In the genomic region with DNA sequence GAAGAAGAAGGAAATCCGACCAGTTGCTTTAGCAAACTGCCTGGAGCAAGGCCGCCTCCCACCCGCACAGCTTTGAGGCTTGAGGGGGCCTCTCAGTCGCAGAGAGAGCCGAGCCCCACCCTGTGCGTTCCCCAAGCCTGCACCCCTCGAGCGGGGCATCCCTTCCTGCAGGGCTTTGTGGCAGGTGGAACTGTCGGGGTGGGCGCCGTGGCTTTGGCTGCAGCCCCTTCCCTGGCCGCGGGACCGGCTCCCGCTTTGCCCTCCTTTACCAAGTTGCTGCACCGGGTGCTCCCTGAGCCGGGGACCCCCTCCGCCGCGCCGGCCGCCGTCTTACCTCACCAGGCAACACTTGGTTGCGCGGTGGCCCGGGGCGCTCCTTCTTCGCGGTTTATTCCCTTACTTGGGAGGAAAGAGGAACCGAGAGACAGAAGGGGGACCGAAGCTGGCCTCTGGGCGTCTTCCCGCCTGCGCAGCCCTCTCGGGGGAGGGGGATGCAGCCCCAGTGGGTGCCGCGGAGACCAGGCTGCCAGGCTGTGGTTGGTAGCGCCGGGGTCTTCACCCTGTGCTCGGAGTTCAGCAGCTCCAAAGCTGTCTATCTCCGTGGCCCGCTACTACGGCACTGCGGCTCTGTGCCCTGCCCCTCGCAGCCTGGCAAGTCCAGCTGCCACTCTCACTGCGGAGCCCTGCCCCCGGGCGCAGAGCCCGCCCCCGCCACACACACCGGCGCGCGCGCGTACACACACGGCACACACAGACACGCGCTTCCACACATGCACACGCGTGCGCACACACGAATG, we compare ENCODE assay signal across 1 cellular context.
TF ChIP-seq lines count a peak whose summit lies in the region.

A gene (minus strand): TSS at position 623 of the 797 bp plus-strand sequence. CDS start 41,775 bp downstream, outside the sequence.

TF ChIP-seq in HepG2, 621 proteins besides CTCF, POLR2A, EP300 and RAD21 (continued from another document):
- TF ChIP-seq, protein P1, sequence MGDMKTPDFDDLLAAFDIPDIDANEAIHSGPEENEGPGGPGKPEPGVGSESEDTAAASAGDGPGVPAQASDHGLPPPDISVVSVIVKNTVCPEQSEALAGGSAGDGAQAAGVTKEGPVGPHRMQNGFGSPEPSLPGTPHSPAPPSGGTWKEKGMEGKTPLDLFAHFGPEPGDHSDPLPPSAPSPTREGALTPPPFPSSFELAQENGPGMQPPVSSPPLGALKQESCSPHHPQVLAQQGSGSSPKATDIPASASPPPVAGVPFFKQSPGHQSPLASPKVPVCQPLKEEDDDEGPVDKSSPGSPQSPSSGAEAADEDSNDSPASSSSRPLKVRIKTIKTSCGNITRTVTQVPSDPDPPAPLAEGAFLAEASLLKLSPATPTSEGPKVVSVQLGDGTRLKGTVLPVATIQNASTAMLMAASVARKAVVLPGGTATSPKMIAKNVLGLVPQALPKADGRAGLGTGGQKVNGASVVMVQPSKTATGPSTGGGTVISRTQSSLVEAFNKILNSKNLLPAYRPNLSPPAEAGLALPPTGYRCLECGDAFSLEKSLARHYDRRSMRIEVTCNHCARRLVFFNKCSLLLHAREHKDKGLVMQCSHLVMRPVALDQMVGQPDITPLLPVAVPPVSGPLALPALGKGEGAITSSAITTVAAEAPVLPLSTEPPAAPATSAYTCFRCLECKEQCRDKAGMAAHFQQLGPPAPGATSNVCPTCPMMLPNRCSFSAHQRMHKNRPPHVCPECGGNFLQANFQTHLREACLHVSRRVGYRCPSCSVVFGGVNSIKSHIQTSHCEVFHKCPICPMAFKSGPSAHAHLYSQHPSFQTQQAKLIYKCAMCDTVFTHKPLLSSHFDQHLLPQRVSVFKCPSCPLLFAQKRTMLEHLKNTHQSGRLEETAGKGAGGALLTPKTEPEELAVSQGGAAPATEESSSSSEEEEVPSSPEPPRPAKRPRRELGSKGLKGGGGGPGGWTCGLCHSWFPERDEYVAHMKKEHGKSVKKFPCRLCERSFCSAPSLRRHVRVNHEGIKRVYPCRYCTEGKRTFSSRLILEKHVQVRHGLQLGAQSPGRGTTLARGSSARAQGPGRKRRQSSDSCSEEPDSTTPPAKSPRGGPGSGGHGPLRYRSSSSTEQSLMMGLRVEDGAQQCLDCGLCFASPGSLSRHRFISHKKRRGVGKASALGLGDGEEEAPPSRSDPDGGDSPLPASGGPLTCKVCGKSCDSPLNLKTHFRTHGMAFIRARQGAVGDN (CRISPR knock-in tag; IDR thresholded peaks at IDR 0.05): peak; percentile 59
- TF ChIP-seq, protein P2, sequence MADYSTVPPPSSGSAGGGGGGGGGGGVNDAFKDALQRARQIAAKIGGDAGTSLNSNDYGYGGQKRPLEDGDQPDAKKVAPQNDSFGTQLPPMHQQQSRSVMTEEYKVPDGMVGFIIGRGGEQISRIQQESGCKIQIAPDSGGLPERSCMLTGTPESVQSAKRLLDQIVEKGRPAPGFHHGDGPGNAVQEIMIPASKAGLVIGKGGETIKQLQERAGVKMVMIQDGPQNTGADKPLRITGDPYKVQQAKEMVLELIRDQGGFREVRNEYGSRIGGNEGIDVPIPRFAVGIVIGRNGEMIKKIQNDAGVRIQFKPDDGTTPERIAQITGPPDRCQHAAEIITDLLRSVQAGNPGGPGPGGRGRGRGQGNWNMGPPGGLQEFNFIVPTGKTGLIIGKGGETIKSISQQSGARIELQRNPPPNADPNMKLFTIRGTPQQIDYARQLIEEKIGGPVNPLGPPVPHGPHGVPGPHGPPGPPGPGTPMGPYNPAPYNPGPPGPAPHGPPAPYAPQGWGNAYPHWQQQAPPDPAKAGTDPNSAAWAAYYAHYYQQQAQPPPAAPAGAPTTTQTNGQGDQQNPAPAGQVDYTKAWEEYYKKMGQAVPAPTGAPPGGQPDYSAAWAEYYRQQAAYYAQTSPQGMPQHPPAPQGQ (CRISPR knock-in tag; IDR thresholded peaks at IDR 0.05; ENCODE audit: borderline replicate concordance): no peak
- TF ChIP-seq, protein P3, sequence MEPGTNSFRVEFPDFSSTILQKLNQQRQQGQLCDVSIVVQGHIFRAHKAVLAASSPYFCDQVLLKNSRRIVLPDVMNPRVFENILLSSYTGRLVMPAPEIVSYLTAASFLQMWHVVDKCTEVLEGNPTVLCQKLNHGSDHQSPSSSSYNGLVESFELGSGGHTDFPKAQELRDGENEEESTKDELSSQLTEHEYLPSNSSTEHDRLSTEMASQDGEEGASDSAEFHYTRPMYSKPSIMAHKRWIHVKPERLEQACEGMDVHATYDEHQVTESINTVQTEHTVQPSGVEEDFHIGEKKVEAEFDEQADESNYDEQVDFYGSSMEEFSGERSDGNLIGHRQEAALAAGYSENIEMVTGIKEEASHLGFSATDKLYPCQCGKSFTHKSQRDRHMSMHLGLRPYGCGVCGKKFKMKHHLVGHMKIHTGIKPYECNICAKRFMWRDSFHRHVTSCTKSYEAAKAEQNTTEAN (CRISPR knock-in tag; conservative IDR thresholded peaks at IDR 0.05): peak; percentile 48; the same call in 1 of the 2 replicates
- TF ChIP-seq, protein P4, sequence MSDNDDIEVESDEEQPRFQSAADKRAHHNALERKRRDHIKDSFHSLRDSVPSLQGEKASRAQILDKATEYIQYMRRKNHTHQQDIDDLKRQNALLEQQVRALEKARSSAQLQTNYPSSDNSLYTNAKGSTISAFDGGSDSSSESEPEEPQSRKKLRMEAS (IDR thresholded peaks at IDR 0.05): 0 out of 2 replicates have a peak, but pooled peaks have one; percentile 36
- TF ChIP-seq, protein P5, sequence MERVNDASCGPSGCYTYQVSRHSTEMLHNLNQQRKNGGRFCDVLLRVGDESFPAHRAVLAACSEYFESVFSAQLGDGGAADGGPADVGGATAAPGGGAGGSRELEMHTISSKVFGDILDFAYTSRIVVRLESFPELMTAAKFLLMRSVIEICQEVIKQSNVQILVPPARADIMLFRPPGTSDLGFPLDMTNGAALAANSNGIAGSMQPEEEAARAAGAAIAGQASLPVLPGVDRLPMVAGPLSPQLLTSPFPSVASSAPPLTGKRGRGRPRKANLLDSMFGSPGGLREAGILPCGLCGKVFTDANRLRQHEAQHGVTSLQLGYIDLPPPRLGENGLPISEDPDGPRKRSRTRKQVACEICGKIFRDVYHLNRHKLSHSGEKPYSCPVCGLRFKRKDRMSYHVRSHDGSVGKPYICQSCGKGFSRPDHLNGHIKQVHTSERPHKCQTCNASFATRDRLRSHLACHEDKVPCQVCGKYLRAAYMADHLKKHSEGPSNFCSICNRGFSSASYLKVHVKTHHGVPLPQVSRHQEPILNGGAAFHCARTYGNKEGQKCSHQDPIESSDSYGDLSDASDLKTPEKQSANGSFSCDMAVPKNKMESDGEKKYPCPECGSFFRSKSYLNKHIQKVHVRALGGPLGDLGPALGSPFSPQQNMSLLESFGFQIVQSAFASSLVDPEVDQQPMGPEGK (CRISPR knock-in tag; IDR thresholded peaks at IDR 0.05): 0 out of 2 replicates have a peak, but pooled peaks have one; percentile 22
- TF ChIP-seq, protein P6, sequence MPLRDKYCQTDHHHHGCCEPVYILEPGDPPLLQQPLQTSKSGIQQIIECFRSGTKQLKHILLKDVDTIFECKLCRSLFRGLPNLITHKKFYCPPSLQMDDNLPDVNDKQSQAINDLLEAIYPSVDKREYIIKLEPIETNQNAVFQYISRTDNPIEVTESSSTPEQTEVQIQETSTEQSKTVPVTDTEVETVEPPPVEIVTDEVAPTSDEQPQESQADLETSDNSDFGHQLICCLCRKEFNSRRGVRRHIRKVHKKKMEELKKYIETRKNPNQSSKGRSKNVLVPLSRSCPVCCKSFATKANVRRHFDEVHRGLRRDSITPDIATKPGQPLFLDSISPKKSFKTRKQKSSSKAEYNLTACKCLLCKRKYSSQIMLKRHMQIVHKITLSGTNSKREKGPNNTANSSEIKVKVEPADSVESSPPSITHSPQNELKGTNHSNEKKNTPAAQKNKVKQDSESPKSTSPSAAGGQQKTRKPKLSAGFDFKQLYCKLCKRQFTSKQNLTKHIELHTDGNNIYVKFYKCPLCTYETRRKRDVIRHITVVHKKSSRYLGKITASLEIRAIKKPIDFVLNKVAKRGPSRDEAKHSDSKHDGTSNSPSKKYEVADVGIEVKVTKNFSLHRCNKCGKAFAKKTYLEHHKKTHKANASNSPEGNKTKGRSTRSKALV (CRISPR knock-in tag; IDR thresholded peaks at IDR 0.05): peak; percentile 82
- TF ChIP-seq, protein P7, sequence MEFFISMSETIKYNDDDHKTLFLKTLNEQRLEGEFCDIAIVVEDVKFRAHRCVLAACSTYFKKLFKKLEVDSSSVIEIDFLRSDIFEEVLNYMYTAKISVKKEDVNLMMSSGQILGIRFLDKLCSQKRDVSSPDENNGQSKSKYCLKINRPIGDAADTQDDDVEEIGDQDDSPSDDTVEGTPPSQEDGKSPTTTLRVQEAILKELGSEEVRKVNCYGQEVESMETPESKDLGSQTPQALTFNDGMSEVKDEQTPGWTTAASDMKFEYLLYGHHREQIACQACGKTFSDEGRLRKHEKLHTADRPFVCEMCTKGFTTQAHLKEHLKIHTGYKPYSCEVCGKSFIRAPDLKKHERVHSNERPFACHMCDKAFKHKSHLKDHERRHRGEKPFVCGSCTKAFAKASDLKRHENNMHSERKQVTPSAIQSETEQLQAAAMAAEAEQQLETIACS (CRISPR knock-in tag; IDR thresholded peaks at IDR 0.05): peak; percentile 59
- TF ChIP-seq, protein P8, sequence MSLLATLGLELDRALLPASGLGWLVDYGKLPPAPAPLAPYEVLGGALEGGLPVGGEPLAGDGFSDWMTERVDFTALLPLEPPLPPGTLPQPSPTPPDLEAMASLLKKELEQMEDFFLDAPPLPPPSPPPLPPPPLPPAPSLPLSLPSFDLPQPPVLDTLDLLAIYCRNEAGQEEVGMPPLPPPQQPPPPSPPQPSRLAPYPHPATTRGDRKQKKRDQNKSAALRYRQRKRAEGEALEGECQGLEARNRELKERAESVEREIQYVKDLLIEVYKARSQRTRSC (CRISPR knock-in tag; IDR thresholded peaks at IDR 0.05; ENCODE audit: low read depth): no peak
- TF ChIP-seq MAF1 (CRISPR knock-in tag; IDR thresholded peaks at IDR 0.05; ENCODE audit: borderline replicate concordance): no peak
- TF ChIP-seq MAFK (conservative IDR thresholded peaks at IDR 0.05 in 1 of 2, IDR thresholded peaks at IDR 0.05 in 1 of 2; ENCODE audit: low read length in 2 of 2): no peak
- TF ChIP-seq HDAC2 (CRISPR knock-in tag; IDR thresholded peaks at IDR 0.05): 0 out of 2 replicates have a peak, but pooled peaks have one; percentile 29
- TF ChIP-seq, protein P9, sequence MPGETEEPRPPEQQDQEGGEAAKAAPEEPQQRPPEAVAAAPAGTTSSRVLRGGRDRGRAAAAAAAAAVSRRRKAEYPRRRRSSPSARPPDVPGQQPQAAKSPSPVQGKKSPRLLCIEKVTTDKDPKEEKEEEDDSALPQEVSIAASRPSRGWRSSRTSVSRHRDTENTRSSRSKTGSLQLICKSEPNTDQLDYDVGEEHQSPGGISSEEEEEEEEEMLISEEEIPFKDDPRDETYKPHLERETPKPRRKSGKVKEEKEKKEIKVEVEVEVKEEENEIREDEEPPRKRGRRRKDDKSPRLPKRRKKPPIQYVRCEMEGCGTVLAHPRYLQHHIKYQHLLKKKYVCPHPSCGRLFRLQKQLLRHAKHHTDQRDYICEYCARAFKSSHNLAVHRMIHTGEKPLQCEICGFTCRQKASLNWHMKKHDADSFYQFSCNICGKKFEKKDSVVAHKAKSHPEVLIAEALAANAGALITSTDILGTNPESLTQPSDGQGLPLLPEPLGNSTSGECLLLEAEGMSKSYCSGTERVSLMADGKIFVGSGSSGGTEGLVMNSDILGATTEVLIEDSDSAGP (CRISPR knock-in tag; IDR thresholded peaks at IDR 0.05; ENCODE audit: borderline replicate concordance): peak; percentile 43; the same call in 1 of the 2 replicates
- TF ChIP-seq GABPB1 (CRISPR knock-in tag; IDR thresholded peaks at IDR 0.05): peak; percentile 19; the same call in 1 of the 2 replicates
TF ChIP-seq in HepG2: peak in this region for 11.
